ENCODE assay signal across 15 cellular contexts in the genomic region with DNA sequence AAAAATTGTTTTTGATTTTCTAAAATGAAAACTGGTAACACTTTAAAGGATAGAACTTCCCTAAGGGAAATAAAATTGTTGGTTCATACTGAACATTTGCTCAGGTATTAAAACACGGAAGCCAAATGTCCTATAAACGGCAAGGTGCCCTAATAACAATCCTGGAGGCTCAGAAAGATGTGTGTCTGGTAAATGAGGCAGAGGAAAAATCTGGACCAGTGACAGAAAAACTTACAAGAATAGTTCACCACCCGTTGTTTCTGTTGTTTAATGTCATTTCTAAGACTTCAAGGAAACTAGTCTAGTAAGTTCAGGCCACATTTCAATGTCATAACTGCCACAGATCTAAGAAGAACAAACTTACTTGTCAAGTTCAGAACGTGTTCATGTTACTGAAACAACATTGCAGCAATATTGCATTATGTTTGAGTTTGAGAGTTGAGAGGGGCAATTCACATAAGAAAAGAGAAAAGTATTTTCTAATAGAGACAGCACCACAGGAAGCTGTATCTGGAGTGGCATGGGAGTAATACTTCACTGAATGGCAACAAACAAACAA.
A peak's percentile ranks its signal among the peaks of the same experiment; 100 is the strongest.
DNase-seq lines count a peak whose midpoint lies in the region; ATAC-seq, FAIRE-seq and TF ChIP-seq lines count a peak whose summit lies in the region.
"Had no signal": no experiment of that assay in that cellular context is flagged by ENCODE, and none has a peak within 500 bp of the region (broad histone marks: within the 10 kb centered on the region; RNA-seq: fewer than 3 reads in every experiment).

No MANE protein-coding gene starts in this region.

- H3K18ac ChIP-seq in H1 (ENCODE audit: extremely low read depth, low read length): no peak overlapping the region

- H2AFZ ChIP-seq in SU-DHL-6 (ENCODE audit: low read depth, low read length, severe bottlenecking) (peak overlapping the region; percentile 1), H1 (ENCODE audit: low read length) (peak overlapping the region; percentile 26; the same call in 1 of the 2 replicates)

- H3K79me2 ChIP-seq in SU-DHL-6 (ENCODE audit: insufficient read depth, low read length): no peaks in the 10 kb centered on the region
- H3K79me2 ChIP-seq in H1 (ENCODE audit: control insufficient read depth in 1 of 2, insufficient read depth in 2 of 2, low read length in 2 of 2): no peaks in the 10 kb centered on the region

- no peak for TF ChIP-seq RAD21 in H1 (IDR thresholded peaks at IDR 0.05 in 1 of 2, conservative IDR thresholded peaks at IDR 0.05 in 1 of 2; ENCODE audit: low read depth in 2 of 2, low read length in 2 of 2)

- no peak overlapping the region for H3K14ac ChIP-seq in H1 (ENCODE audit: insufficient read length)

- no peaks in the 10 kb centered on the region for H3K9me3 ChIP-seq in SU-DHL-6 (ENCODE audit: insufficient read depth, low read length)
- H3K9me3 ChIP-seq in H1 (ENCODE audit: insufficient read depth in 2 of 2, low read depth in 1 of 2, low read length in 1 of 2): no peaks in the 10 kb centered on the region
- H3K9me3 ChIP-seq: A549, BE2C had no signal

- no peak overlapping the region for H2AK5ac ChIP-seq in H1 (ENCODE audit: low read depth, low read length)

- 82% methylated on average over 4 of the region's 4 CpGs; no CpG with 5 or more reads in 1 of the 2 experiments for WGBS in H1 (ENCODE audit: extremely low coverage in 1 of 2, insufficient coverage in 1 of 2, insufficient read length in 1 of 2, insufficient replicate concordance in 2 of 2, low coverage in 1 of 2, low lambda C conversion rate in 2 of 2, missing lambda C conversion rate in 1 of 2), 2 experiments

- POLR2A ChIA-PET in H1 (lab: Charles Lee; ENCODE audit: partially characterized antibody): no interaction called here

- H4K5ac ChIP-seq in H1 (ENCODE audit: insufficient read length, low read depth, low read length): no peak overlapping the region

- H2BK120ac ChIP-seq in H1 (replicated peaks; ENCODE audit: low read depth, low read length): no peak overlapping the region

- H3K27ac ChIP-seq in SU-DHL-6 (ENCODE audit: low read depth, low read length) (no peak overlapping the region), H1 (ENCODE audit: low read depth, low read length) (no peak overlapping the region)
- H3K27ac ChIP-seq: A549, C4-2B had no signal

- no peak for ATAC-seq in GM21737 (IDR thresholded peaks at IDR 0.05; ENCODE audit: unreplicated experiment)
- ATAC-seq: A549 had no signal

- CTCF ChIA-PET in H1 (lab: Charles Lee; ENCODE audit: partially characterized antibody): no interaction called here

- H3K9me2 ChIP-seq in SU-DHL-6 (replicated peaks; ENCODE audit: insufficient read depth, low read length): no peaks in the 10 kb centered on the region

- no peaks in the 10 kb centered on the region for H3K23me2 ChIP-seq in H1 (ENCODE audit: low read depth, low read length)

- no peak overlapping the region for H3K4ac ChIP-seq in H1 (replicated peaks; ENCODE audit: insufficient read length, low read depth, low read length)

- H4K20me1 ChIP-seq in SU-DHL-6 (ENCODE audit: low read depth, low read length) (no peaks in the 10 kb centered on the region), H1 (replicated peaks in 1 of 2; ENCODE audit: control insufficient read depth in 1 of 2, insufficient read depth in 2 of 2, low read length in 2 of 2) (no peaks in the 10 kb centered on the region)

- H3K23ac ChIP-seq in H1 (ENCODE audit: insufficient read length): no peak overlapping the region

- H3K4me3 ChIP-seq in SU-DHL-6 (ENCODE audit: insufficient read depth, low read length, poor library complexity, severe bottlenecking) (no peak overlapping the region), H1 (ENCODE audit: extremely low read depth in 1 of 4, insufficient read depth in 2 of 4, low read depth in 3 of 4, low read length in 4 of 4) (no peak overlapping the region)
- H3K4me3 ChIP-seq: A549 had no signal

- H3K4me2 ChIP-seq in SU-DHL-6 (ENCODE audit: low read depth, low read length, poor library complexity, severe bottlenecking): no peak overlapping the region
- H3K4me2 ChIP-seq in H1 (ENCODE audit: insufficient read depth in 1 of 2, low read depth in 2 of 2, low read length in 2 of 2): no peak overlapping the region
- H3K4me2 ChIP-seq: A549 had no signal

- TF ChIP-seq CTCF in D721Med (IDR thresholded peaks at IDR 0.05; ENCODE audit: insufficient read depth, missing control alignments): no peak
- no peak for TF ChIP-seq CTCF in SU-DHL-6 (IDR thresholded peaks at IDR 0.05; ENCODE audit: insufficient read depth, low read length, poor library complexity, severe bottlenecking)
- TF ChIP-seq CTCF in H1 (IDR thresholded peaks at IDR 0.05; ENCODE audit: control extremely low read depth in 1 of 3, insufficient read depth in 1 of 3, low read depth in 1 of 3, low read length in 3 of 3): no peak

- DNase-seq in D721Med (ENCODE audit: insufficient read length, low spot score): no peak
- peak; percentile 62 for DNase-seq in G401 (ENCODE audit: low spot score)
- no peak for DNase-seq in H1 (ENCODE audit: low read depth in 1 of 2, low spot score in 2 of 2)
- no peak for DNase-seq in foreskin melanocyte
- no peak for DNase-seq in ureter (ENCODE audit: low spot score)
- DNase-seq: BE2C; CD4-positive, alpha-beta memory T cell; DND-41; GF-D8; H9 had no signal

- H3K36me3 ChIP-seq in SU-DHL-6 (ENCODE audit: low read length): no peaks in the 10 kb centered on the region
- no peaks in the 10 kb centered on the region for H3K36me3 ChIP-seq in H1 (ENCODE audit: control insufficient read depth in 2 of 4, insufficient read depth in 4 of 4, low read length in 3 of 4)
- H3K36me3 ChIP-seq: BE2C had no signal

- H4K8ac ChIP-seq in H1 (ENCODE audit: extremely low read depth, insufficient read depth, low read length): no peak overlapping the region

- H2BK5ac ChIP-seq in H1 (ENCODE audit: low read depth, low read length): no peak overlapping the region

- in situ Hi-C loops in G401 (cut with HindIII; ENCODE audit: low sequenced_read_pairs): no loop called here

- no peaks in the 10 kb centered on the region for H3F3A ChIP-seq in SU-DHL-6 (ENCODE audit: insufficient read depth)

- no peak overlapping the region for H2BK20ac ChIP-seq in H1 (ENCODE audit: low read length)

- H2BK15ac ChIP-seq in H1 (ENCODE audit: low read length): no peak overlapping the region

- FAIRE-seq in D721Med (lab: Jason Lieb, UNC): peak; percentile 11
- peak; percentile 28 for FAIRE-seq in H1 (lab: Jason Lieb, UNC)
- FAIRE-seq: A549, GM19239 had no signal

- no peak overlapping the region for H3K9ac ChIP-seq in SU-DHL-6 (ENCODE audit: low read length)
- H3K9ac ChIP-seq in H1 (replicated peaks in 1 of 4; ENCODE audit: extremely low read depth in 1 of 4, low read depth in 3 of 4, low read length in 3 of 4): no peak overlapping the region

- H3K4me1 ChIP-seq in H1 (replicated peaks in 1 of 4; ENCODE audit: control insufficient read depth in 3 of 4, insufficient read depth in 4 of 4, low read length in 3 of 4): no peaks in the 10 kb centered on the region
- H3K4me1 ChIP-seq: A549, BE2C had no signal

- no peak for TF ChIP-seq POLR2A in H1 (IDR thresholded peaks at IDR 0.05; ENCODE audit: control extremely low read depth in 1 of 2, low read depth in 2 of 2, low read length in 2 of 2)

- no peak overlapping the region for H4K91ac ChIP-seq in H1 (replicated peaks; ENCODE audit: insufficient read length, low read length)

- no peak for TF ChIP-seq EP300 in H1 (IDR thresholded peaks at IDR 0.05; ENCODE audit: borderline replicate concordance in 1 of 2, low read depth in 2 of 2, low read length in 2 of 2)

- no peak overlapping the region for H2BK12ac ChIP-seq in H1 (ENCODE audit: low read depth, low read length)

- H3K79me1 ChIP-seq in H1 (ENCODE audit: low read depth, low read length): no peaks in the 10 kb centered on the region

- H3K56ac ChIP-seq in H1 (replicated peaks; ENCODE audit: insufficient read length, low read depth, low read length): no peak overlapping the region

- H3K27me3 ChIP-seq in SU-DHL-6 (ENCODE audit: low read length) (no peaks in the 10 kb centered on the region), H1 (replicated peaks in 1 of 4; ENCODE audit: control insufficient read depth in 3 of 4, extremely low read depth in 1 of 4, insufficient read depth in 3 of 4, low read length in 3 of 4) (no peaks in the 10 kb centered on the region)
- H3K27me3 ChIP-seq: BE2C had no signal

TF ChIP-seq in H1, 55 proteins besides CTCF, POLR2A, EP300 and RAD21:
- no peak for TF ChIP-seq CHD2 (IDR thresholded peaks at IDR 0.05; ENCODE audit: low read length)
